8 cellular contexts compared by ENCODE assay signal in the genomic region with DNA sequence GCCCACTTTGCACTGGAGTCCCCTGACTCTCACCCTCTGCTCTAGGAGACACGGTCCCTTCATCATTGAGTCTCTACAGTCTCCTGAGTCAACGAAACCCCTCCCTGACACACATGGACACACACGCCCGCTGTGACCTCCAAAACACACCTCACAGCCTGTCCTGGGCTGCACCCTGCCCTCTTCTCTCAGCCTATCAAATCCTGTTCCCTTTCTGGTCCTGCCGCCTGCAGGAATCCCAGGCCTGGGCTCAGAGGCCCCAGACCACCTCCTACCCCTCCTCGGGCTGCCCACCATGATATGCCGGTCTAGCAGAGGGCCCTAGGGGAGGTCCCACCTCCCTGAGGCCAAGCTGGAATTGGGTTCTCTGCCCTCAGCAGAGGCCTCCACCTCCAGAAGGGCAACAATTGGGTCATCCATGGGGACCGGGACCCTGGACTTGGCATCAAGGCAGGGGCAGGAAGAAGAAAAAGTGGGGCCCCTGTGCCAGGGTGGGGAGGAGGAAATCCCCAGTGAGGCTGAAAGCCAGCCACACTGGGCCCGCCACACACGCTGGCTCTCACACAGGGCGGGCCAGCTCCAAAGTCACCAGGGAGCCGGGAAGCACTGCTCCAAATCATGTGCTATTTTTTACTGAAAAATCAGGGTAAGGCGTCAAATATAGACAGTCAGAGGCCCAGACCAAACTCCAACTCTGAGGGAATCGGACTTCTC. TPM values are rescaled to one million over a fixed set of nuclear protein-coding genes. Genes with fewer than 3 reads are reported as not detected.
DNase-seq lines count a peak whose midpoint lies in the region; ATAC-seq and TF ChIP-seq lines count a peak whose summit lies in the region.

No MANE protein-coding gene starts in this region.

- WGBS in esophagus squamous epithelium, 2 donors: 14 to 38% methylated on average over 4 to 7 of the region's 14 CpGs

- no peaks in the 10 kb centered on the region for H3K27me3 Mint-ChIP-seq in Calu3 (ENCODE audit: unreplicated experiment)
- no peaks in the 10 kb centered on the region for H3K27me3 Mint-ChIP-seq in progenitor cell of endocrine pancreas

- H3K27me3 ChIP-seq in Peyer's patch (no peaks in the 10 kb centered on the region), esophagus squamous epithelium (no peaks in the 10 kb centered on the region)

- no TSS peak for BruUV-seq in Calu3 (replicated peaks; lab: Mats Ljungman, UMichigan)

- no peaks in the 10 kb centered on the region for H3K9me3 Mint-ChIP-seq in Calu3 (ENCODE audit: low read depth, unreplicated experiment)
- no peaks in the 10 kb centered on the region for H3K9me3 Mint-ChIP-seq in progenitor cell of endocrine pancreas (ENCODE audit: low read depth)

- H3K4me1 ChIP-seq in Peyer's patch (peaks cover 5 to 53% (median 35%) of the 10 kb centered on the region in 4 donors), esophagus squamous epithelium (peaks cover 45 to 93% (median 51%) of the 10 kb centered on the region in 3 donors)

- H3K4me3 Mint-ChIP-seq in Calu3 (ENCODE audit: low read depth, unreplicated experiment): peak overlapping the region; percentile 83
- H3K4me3 Mint-ChIP-seq in progenitor cell of endocrine pancreas (ENCODE audit: low read depth): peak overlapping the region; percentile 50

- intact Hi-C loops in Calu3 (cut with micrococcal nuclease; ENCODE audit: unreplicated experiment): no loop called here
- intact Hi-C loops in esophagus squamous epithelium (cut with DNase I): no loop called here

- CTCF ChIA-PET in Calu3 (lab: Charles Lee): interaction anchor here (0.6 to 1.1 kb wide), 3 partner anchors 15 to 53 kb away, joined by 3 to 5 read pairs (median 3); no protein-coding TSS in a partner anchor

- H3K27ac Mint-ChIP-seq in Calu3 (ENCODE audit: unreplicated experiment): no peak overlapping the region
- H3K27ac Mint-ChIP-seq in progenitor cell of endocrine pancreas: no peak overlapping the region

- no peak for ATAC-seq in activated CD4-positive, CD25-positive, alpha-beta regulatory T cell treated with anti-CD3 and anti-CD28 coated beads, Interleukin-2, amount 50 U/mL, for 24 hours

- H3K4me3 ChIP-seq in Peyer's patch (peak overlapping the region; percentile 90 to 98 (median 92)), esophagus squamous epithelium (peak overlapping the region; percentile 71 to 85 (median 82))

- H3K27ac ChIP-seq in Peyer's patch (peak overlapping the region; percentile 86 to 99 (median 96)), esophagus squamous epithelium (peak overlapping the region; percentile 93 to 95 (median 94))

- H3K36me3 Mint-ChIP-seq in Calu3 (ENCODE audit: insufficient read depth, unreplicated experiment) (peaks cover 75% of the 10 kb centered on the region), progenitor cell of endocrine pancreas (ENCODE audit: insufficient read depth) (peaks cover 11% of the 10 kb centered on the region)

- H3K36me3 ChIP-seq in Peyer's patch: peaks cover 0 to 36% (median 0%) of the 10 kb centered on the region in 3 donors
- H3K36me3 ChIP-seq in esophagus squamous epithelium: peaks cover 10 to 34% (median 16%) of the 10 kb centered on the region in 3 donors

- DNase-seq in Calu3: no peak
- DNase-seq in Peyer's patch: peak in 2 of 3 donors; percentile 46 to 59
- DNase-seq in esophagus squamous epithelium (lab: John Stamatoyannopoulos, UW): no peak
- DNase-seq in progenitor cell of endocrine pancreas (ENCODE audit: low spot score, unreplicated experiment): no peak
- no peak for DNase-seq in iPS-NIHi7 (ENCODE audit: extremely low spot score)
- DNase-seq in NCI-H1694 (lab: John Stamatoyannopoulos, UW): no peak
- no peak for DNase-seq in iPS-NIHi11 (ENCODE audit: low spot score)

- H3K9me3 ChIP-seq in Peyer's patch (no peaks in the 10 kb centered on the region), esophagus squamous epithelium (no peaks in the 10 kb centered on the region)

- H3K4me1 Mint-ChIP-seq in Calu3 (ENCODE audit: low read depth, unreplicated experiment) (peaks cover 43% of the 10 kb centered on the region), progenitor cell of endocrine pancreas (ENCODE audit: low read depth) (peaks cover 17% of the 10 kb centered on the region)

- TF ChIP-seq CTCF in Calu3 (IDR thresholded peaks at IDR 0.05; ENCODE audit: unreplicated experiment): no peak
- TF ChIP-seq CTCF in Peyer's patch (IDR thresholded peaks at IDR 0.05): no peak
- no peak for TF ChIP-seq CTCF in esophagus squamous epithelium (IDR thresholded peaks at IDR 0.05)
- no peak for TF ChIP-seq CTCF in progenitor cell of endocrine pancreas (IDR thresholded peaks at IDR 0.05; ENCODE audit: unreplicated experiment)

- TF ChIP-seq POLR2A in Peyer's patch (IDR thresholded peaks at IDR 0.05) (no peak), esophagus squamous epithelium (IDR thresholded peaks at IDR 0.05) (no peak)

RNA-seq across cellular contexts. Expression of gene PPP1R9B, which starts 3.4 kb away (rescaled TPM):
- total RNA-seq in Calu3 (2022) (74.3 and 89.7 TPM in 2 replicates), Peyer's patch (10 to 100 TPM; 18.0 to 40.4 (median 32.9) TPM), esophagus squamous epithelium (10 to 100 TPM; 24.9 to 35.9 (median 28.2) TPM), progenitor cell of endocrine pancreas (34.3 and 35.7 TPM in 2 replicates)

RNA-seq across cellular contexts. Expression of gene SAMD14, which starts 17.1 kb away (rescaled TPM):
- total RNA-seq in Calu3 (2022): not detected in 2 replicates
- total RNA-seq in Peyer's patch: 1 to 10 TPM in 2 of 4 donors, under 1 TPM in 2; 0.53 to 2.5 (median 1.0) TPM
- total RNA-seq in esophagus squamous epithelium: under 1 TPM in 1 of 4 donors, not detected in 3; 0.57 TPM
- 6.0 and 7.7 TPM in 2 replicates for total RNA-seq in progenitor cell of endocrine pancreas

RNA-seq across cellular contexts. Expression of gene SGCA, which starts 18.7 kb away (rescaled TPM):
- total RNA-seq in Calu3 (2022): not detected in 2 replicates
- total RNA-seq in Peyer's patch: 1 to 10 TPM in 3 of 4 donors, not detected in 1; 2.9 to 3.5 (median 3.5) TPM
- 10 to 100 TPM in 1 of 4 donors, 1 to 10 TPM in 3; 1.9 to 15.1 (median 6.9) TPM for total RNA-seq in esophagus squamous epithelium
- total RNA-seq in progenitor cell of endocrine pancreas: not detected in 2 replicates

RNA-seq across cellular contexts. Expression of gene PDK2, which starts 51.9 kb away (rescaled TPM):
- total RNA-seq in Calu3 (2022) (29.5 and 39.1 TPM in 2 replicates), Peyer's patch (100 to 1,000 TPM in 3 of 4 donors, 10 to 100 TPM in 1; 23.1 to 283 (median 164) TPM), esophagus squamous epithelium (10 to 100 TPM in 3 of 4 donors, 1 to 10 TPM in 1; 5.2 to 20.2 (median 12.8) TPM), progenitor cell of endocrine pancreas (35.7 and 37.1 TPM in 2 replicates)

RNA-seq across cellular contexts. Expression of gene COL1A1, which starts 54.3 kb away (rescaled TPM):
- total RNA-seq in Calu3 (2022) (5.5 and 9.4 TPM in 2 replicates), Peyer's patch (100 to 1,000 TPM in 1 of 4 donors, 10 to 100 TPM in 3; 11.3 to 287 (median 31.9) TPM), esophagus squamous epithelium (10 to 100 TPM; 12.4 to 20.8 (median 19.7) TPM), progenitor cell of endocrine pancreas (26.7 and 38.4 TPM in 2 replicates)

Comparison
In these comparisons a context has a peak if more than half of its experiments do, and no peak if none do; other contexts are left out.
1. DNase-seq: peak in Peyer's patch (2 of 3); none in Calu3 (single experiment), esophagus squamous epithelium (single experiment), progenitor cell of endocrine pancreas (single experiment), iPS-NIHi7 (single experiment), NCI-H1694 (single experiment) and iPS-NIHi11 (single experiment).